2 cellular contexts compared by ENCODE assay signal in the genomic region with DNA sequence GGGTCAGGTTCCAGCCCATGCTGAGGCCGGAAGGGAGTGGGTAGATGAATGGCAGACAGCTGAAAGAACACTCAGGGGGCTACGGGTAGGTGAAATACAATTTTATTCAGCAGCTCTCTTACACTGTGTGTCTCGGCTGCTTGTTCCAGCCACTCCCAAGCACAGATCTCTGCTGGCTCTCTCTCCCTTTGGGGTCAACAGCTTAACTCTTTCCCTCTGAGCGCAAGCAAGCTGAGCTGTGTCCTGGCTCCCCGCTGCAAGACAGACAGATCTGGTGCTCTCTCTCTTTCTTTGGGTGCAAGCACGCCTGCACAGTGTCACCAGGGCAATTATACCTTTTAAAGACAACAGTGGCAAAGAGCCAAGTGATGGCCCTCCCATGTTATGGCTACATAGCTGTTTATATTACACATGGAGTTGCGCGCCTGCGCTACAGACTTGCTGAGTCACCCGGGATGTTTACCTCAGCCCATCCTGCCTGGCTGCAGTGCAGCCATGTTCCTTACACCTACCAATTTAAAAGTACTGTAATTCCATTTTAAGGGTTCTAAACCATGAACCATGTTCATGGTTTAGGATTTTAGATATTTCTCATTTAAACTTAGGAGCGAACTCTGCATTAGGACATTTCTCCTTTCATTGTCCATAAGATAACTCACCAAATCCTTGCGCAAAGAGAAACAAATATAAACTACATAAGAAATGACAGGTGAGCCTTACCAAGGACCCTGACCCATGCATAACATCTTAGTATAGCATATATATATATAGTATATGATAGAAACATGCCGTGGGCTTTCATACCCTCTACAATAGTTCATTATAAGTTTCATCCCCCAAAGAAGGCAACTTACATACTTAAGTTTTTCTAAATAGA.
A peak's percentile ranks its signal among the peaks of the same experiment; 100 is the strongest.
TF ChIP-seq lines count a peak whose summit lies in the region.

No MANE protein-coding gene starts in this region.

TF ChIP-seq in A549, 52 proteins besides CTCF, POLR2A, EP300 and RAD21 (continues in another document):
- TF ChIP-seq, protein P1, sequence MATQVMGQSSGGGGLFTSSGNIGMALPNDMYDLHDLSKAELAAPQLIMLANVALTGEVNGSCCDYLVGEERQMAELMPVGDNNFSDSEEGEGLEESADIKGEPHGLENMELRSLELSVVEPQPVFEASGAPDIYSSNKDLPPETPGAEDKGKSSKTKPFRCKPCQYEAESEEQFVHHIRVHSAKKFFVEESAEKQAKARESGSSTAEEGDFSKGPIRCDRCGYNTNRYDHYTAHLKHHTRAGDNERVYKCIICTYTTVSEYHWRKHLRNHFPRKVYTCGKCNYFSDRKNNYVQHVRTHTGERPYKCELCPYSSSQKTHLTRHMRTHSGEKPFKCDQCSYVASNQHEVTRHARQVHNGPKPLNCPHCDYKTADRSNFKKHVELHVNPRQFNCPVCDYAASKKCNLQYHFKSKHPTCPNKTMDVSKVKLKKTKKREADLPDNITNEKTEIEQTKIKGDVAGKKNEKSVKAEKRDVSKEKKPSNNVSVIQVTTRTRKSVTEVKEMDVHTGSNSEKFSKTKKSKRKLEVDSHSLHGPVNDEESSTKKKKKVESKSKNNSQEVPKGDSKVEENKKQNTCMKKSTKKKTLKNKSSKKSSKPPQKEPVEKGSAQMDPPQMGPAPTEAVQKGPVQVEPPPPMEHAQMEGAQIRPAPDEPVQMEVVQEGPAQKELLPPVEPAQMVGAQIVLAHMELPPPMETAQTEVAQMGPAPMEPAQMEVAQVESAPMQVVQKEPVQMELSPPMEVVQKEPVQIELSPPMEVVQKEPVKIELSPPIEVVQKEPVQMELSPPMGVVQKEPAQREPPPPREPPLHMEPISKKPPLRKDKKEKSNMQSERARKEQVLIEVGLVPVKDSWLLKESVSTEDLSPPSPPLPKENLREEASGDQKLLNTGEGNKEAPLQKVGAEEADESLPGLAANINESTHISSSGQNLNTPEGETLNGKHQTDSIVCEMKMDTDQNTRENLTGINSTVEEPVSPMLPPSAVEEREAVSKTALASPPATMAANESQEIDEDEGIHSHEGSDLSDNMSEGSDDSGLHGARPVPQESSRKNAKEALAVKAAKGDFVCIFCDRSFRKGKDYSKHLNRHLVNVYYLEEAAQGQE (IDR thresholded peaks at IDR 0.05): no peak
- TF ChIP-seq, protein P2, sequence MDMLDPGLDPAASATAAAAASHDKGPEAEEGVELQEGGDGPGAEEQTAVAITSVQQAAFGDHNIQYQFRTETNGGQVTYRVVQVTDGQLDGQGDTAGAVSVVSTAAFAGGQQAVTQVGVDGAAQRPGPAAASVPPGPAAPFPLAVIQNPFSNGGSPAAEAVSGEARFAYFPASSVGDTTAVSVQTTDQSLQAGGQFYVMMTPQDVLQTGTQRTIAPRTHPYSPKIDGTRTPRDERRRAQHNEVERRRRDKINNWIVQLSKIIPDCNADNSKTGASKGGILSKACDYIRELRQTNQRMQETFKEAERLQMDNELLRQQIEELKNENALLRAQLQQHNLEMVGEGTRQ (IDR thresholded peaks at IDR 0.05): no peak
- TF ChIP-seq RCOR1 (IDR thresholded peaks at IDR 0.05; ENCODE audit: low read depth, low read length) (no peak), RARB (CRISPR knock-in tag; IDR thresholded peaks at IDR 0.05) (no peak), MAZ (IDR thresholded peaks at IDR 0.05; ENCODE audit: borderline replicate concordance, low read depth, low read length) (no peak), NFE2L2 (conservative IDR thresholded peaks at IDR 0.05; ENCODE audit: low read length) (0 out of 2 replicates have a peak, but pooled peaks have one; percentile 52), ZFP36 (IDR thresholded peaks at IDR 0.05; ENCODE audit: borderline replicate concordance, partially characterized antibody) (no peak), EHF (CRISPR knock-in tag; IDR thresholded peaks at IDR 0.05) (peak; percentile 76; the same call in 1 of the 2 replicates), MYC (IDR thresholded peaks at IDR 0.05; ENCODE audit: borderline replicate concordance, low read length) (no peak), JUNB (IDR thresholded peaks at IDR 0.05) (no peak), HEYL (CRISPR knock-in tag; IDR thresholded peaks at IDR 0.05) (no peak), KDM5A (IDR thresholded peaks at IDR 0.05) (no peak), EHMT2 (IDR thresholded peaks at IDR 0.05; ENCODE audit: low read depth) (no peak), CEBPB (IDR thresholded peaks at IDR 0.05) (no peak), RNF2 (IDR thresholded peaks at IDR 0.05; ENCODE audit: borderline replicate concordance, low read depth) (no peak), RFX5 (IDR thresholded peaks at IDR 0.05) (no peak), NPAS2 (CRISPR knock-in tag; IDR thresholded peaks at IDR 0.05; ENCODE audit: borderline replicate concordance) (no peak), ESRRA (IDR thresholded peaks at IDR 0.05; ENCODE audit: borderline replicate concordance, low read length) (no peak), TP53 (CRISPR knock-in tag; IDR thresholded peaks at IDR 0.05) (no peak), POLR2AphosphoS2 (conservative IDR thresholded peaks at IDR 0.05; ENCODE audit: low read length) (no peak), FOXS1 (CRISPR knock-in tag; IDR thresholded peaks at IDR 0.05) (peak; percentile 73; the same call in 1 of the 2 replicates), NR3C1 (IDR thresholded peaks at IDR 0.05) (no peak), CBX8 (IDR thresholded peaks at IDR 0.05) (no peak), HDAC2 (IDR thresholded peaks at IDR 0.05) (no peak)
- TF ChIP-seq, protein P3, sequence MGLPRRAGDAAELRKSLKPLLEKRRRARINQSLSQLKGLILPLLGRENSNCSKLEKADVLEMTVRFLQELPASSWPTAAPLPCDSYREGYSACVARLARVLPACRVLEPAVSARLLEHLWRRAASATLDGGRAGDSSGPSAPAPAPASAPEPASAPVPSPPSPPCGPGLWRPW (IDR thresholded peaks at IDR 0.05): no peak
- TF ChIP-seq, protein P4, sequence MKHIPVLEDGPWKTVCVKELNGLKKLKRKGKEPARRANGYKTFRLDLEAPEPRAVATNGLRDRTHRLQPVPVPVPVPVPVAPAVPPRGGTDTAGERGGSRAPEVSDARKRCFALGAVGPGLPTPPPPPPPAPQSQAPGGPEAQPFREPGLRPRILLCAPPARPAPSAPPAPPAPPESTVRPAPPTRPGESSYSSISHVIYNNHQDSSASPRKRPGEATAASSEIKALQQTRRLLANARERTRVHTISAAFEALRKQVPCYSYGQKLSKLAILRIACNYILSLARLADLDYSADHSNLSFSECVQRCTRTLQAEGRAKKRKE (CRISPR knock-in tag; IDR thresholded peaks at IDR 0.05; ENCODE audit: low read depth): peak; percentile 96
- TF ChIP-seq, protein P5, sequence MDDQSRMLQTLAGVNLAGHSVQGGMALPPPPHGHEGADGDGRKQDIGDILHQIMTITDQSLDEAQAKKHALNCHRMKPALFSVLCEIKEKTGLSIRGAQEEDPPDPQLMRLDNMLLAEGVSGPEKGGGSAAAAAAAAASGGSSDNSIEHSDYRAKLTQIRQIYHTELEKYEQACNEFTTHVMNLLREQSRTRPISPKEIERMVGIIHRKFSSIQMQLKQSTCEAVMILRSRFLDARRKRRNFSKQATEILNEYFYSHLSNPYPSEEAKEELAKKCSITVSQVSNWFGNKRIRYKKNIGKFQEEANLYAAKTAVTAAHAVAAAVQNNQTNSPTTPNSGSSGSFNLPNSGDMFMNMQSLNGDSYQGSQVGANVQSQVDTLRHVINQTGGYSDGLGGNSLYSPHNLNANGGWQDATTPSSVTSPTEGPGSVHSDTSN (IDR thresholded peaks at IDR 0.05): no peak
- TF ChIP-seq, protein P6, sequence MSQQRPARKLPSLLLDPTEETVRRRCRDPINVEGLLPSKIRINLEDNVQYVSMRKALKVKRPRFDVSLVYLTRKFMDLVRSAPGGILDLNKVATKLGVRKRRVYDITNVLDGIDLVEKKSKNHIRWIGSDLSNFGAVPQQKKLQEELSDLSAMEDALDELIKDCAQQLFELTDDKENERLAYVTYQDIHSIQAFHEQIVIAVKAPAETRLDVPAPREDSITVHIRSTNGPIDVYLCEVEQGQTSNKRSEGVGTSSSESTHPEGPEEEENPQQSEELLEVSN (IDR thresholded peaks at IDR 0.05; ENCODE audit: borderline replicate concordance, low read depth): no peak

TF ChIP-seq in IMR-90, 13 proteins besides CTCF, POLR2A, EP300 and RAD21 (continued from another document):
- TF ChIP-seq FOS (IDR thresholded peaks at IDR 0.05; ENCODE audit: low read depth, low read length): 0 out of 2 replicates have a peak, but pooled peaks have one; percentile 23
- no peak for TF ChIP-seq CEBPB (IDR thresholded peaks at IDR 0.05; ENCODE audit: low read depth, low read length)
- no peak for TF ChIP-seq BHLHE40 (IDR thresholded peaks at IDR 0.05; ENCODE audit: low read depth, low read length)
- no peak for TF ChIP-seq RCOR1 (IDR thresholded peaks at IDR 0.05; ENCODE audit: insufficient replicate concordance, low read length)
- TF ChIP-seq CHD1 (IDR thresholded peaks at IDR 0.05; ENCODE audit: low read depth, low read length): no peak
- TF ChIP-seq, protein P7, sequence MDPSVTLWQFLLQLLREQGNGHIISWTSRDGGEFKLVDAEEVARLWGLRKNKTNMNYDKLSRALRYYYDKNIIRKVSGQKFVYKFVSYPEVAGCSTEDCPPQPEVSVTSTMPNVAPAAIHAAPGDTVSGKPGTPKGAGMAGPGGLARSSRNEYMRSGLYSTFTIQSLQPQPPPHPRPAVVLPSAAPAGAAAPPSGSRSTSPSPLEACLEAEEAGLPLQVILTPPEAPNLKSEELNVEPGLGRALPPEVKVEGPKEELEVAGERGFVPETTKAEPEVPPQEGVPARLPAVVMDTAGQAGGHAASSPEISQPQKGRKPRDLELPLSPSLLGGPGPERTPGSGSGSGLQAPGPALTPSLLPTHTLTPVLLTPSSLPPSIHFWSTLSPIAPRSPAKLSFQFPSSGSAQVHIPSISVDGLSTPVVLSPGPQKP (IDR thresholded peaks at IDR 0.05; ENCODE audit: borderline replicate concordance, low read depth, low read length): no peak
- no peak for TF ChIP-seq MXI1 (IDR thresholded peaks at IDR 0.05; ENCODE audit: borderline replicate concordance, low read depth, low read length)
